Comparison of ENCODE assay signal across 15 cellular contexts in the genomic region with DNA sequence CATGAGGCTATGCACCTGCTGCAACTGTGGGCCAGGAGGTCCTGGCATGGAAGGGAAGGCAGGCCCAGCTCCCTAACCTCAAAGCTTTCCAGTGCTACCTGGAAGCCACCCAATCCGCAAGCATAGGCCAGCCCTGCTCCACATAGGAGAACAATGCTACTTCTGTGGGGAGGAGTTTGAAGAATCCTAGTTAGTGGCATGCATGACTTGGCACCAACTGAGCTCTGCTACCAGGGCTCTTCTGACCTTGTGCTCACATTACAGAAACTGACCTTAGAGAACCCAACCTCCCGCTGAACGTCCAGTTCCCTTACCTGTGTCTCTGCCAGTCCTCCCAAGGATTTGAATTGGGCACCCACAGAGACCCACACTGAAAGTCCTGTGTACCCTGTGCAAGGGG. TPM values are rescaled to one million over a fixed set of nuclear protein-coding genes. Genes with fewer than 3 reads are reported as not detected.
DNase-seq lines count a peak whose midpoint lies in the region; ATAC-seq and TF ChIP-seq lines count a peak whose summit lies in the region.
"Had no signal": no experiment of that assay in that cellular context is flagged by ENCODE, and none has a peak within 500 bp of the region (broad histone marks: within the 10 kb centered on the region; RNA-seq: fewer than 3 reads in every experiment).

No MANE protein-coding gene starts in this region.

- intact Hi-C loops in body of pancreas (cut with DNase I), result no loop called here
- intact Hi-C loops in right cardiac atrium (cut with DNase I), result no loop called here

- H3K27ac ChIP-seq in body of pancreas, result no peak overlapping the region
- H3K27ac ChIP-seq in right cardiac atrium (ENCODE audit: low read length), result peak overlapping the region; percentile 43

- TF ChIP-seq POLR2A in body of pancreas (IDR thresholded peaks at IDR 0.05), result no peak

- H3K4me3 ChIP-seq in body of pancreas (no peak overlapping the region), right cardiac atrium (ENCODE audit: low read length) (no peak overlapping the region)

- H3K4me1 ChIP-seq in body of pancreas (peaks cover 6% of the 10 kb centered on the region), right cardiac atrium (ENCODE audit: control insufficient read depth, insufficient read depth, low read length) (peaks cover 4% of the 10 kb centered on the region)

- peak; percentile 62 for TF ChIP-seq EP300 in Ishikawa (IDR thresholded peaks at IDR 0.05; ENCODE audit: borderline replicate concordance)

- WGBS in body of pancreas, 2 donors, result 63 to 79% methylated on average over 3 of the region's 3 CpGs
- WGBS in right cardiac atrium, result 77% methylated on average over 3 of the region's 3 CpGs

- H3K36me3 ChIP-seq in body of pancreas (replicated peaks in 1 of 2; ENCODE audit: insufficient read depth in 1 of 2, low read depth in 2 of 2), result no peaks in the 10 kb centered on the region

- H3K9me3 ChIP-seq in body of pancreas (no peaks in the 10 kb centered on the region), right cardiac atrium (ENCODE audit: control insufficient read depth, low read length) (no peaks in the 10 kb centered on the region)

- no peaks in the 10 kb centered on the region for H3K27me3 ChIP-seq in body of pancreas
- no peaks in the 10 kb centered on the region for H3K27me3 ChIP-seq in right cardiac atrium (ENCODE audit: control insufficient read depth, insufficient read depth)

- peak; percentile 13; the same call in 1 of the 2 replicates for TF ChIP-seq RAD21 in Ishikawa (IDR thresholded peaks at IDR 0.05; ENCODE audit: low read depth)

- DNase-seq in body of pancreas (peak in 2 of 4 donors; percentile 10 to 12), right cardiac atrium (no peak), renal cortical epithelial cell (ENCODE audit: low read depth) (peak; percentile 67), NCI-H1105 (lab: John Stamatoyannopoulos, UW) (no peak), cortex of kidney (lab: John Stamatoyannopoulos, UW) (no peak), SKM-1 treated with dmso at 0.1 percent for 144 hours (lab: John Stamatoyannopoulos, UW; ENCODE audit: unreplicated experiment) (no peak)
- DNase-seq: C1 segment of cervical spinal cord, DMS 273 treated with DMSO at 0.1 percent for 48 hours, GF-D8, HFFc6, KG1, NCI-H146, SHP77 had no signal

- ATAC-seq in body of pancreas (peak; percentile 58), right cardiac atrium (peak; percentile 57 to 85), GM21529 (IDR thresholded peaks at IDR 0.05; ENCODE audit: unreplicated experiment) (no peak)

- no peak for TF ChIP-seq CTCF in body of pancreas (IDR thresholded peaks at IDR 0.05)

TF ChIP-seq in Ishikawa, 13 proteins besides CTCF, POLR2A, EP300 and RAD21:
- TF ChIP-seq TEAD4 (IDR thresholded peaks at IDR 0.05), result peak; percentile 62
- no peak for TF ChIP-seq CREB1 (IDR thresholded peaks at IDR 0.05; ENCODE audit: low read depth)
- peak; percentile 79 for TF ChIP-seq TCF12 (IDR thresholded peaks at IDR 0.05; ENCODE audit: low read depth)
- peak; percentile 80 for TF ChIP-seq NFIC (IDR thresholded peaks at IDR 0.05)
- TF ChIP-seq TAF1 (IDR thresholded peaks at IDR 0.05; ENCODE audit: low read depth), result no peak
- TF ChIP-seq FOXM1 (IDR thresholded peaks at IDR 0.05; ENCODE audit: borderline replicate concordance, low read depth), result 0 out of 2 replicates have a peak, but pooled peaks have one; percentile 23
- TF ChIP-seq, protein P1, sequence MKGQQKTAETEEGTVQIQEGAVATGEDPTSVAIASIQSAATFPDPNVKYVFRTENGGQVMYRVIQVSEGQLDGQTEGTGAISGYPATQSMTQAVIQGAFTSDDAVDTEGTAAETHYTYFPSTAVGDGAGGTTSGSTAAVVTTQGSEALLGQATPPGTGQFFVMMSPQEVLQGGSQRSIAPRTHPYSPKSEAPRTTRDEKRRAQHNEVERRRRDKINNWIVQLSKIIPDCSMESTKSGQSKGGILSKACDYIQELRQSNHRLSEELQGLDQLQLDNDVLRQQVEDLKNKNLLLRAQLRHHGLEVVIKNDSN (IDR thresholded peaks at IDR 0.05), result 0 out of 2 replicates have a peak, but pooled peaks have one; percentile 27
- peak; percentile 58 for TF ChIP-seq MAX (IDR thresholded peaks at IDR 0.05)
TF ChIP-seq in Ishikawa: peak in this region for 6.

RNA-seq across cellular contexts. Expression of gene USP46, which starts 58.8 kb away (rescaled TPM):
- total RNA-seq in body of pancreas (1 to 10 TPM; 6.7 to 6.9 TPM), right cardiac atrium (10 to 100 TPM; 51.1 to 63.7 (median 59.5) TPM), renal cortical epithelial cell (21.9 and 44.6 TPM in 2 replicates)
- polyA plus RNA-seq in right cardiac atrium, result 12.6 TPM
